9 cellular contexts compared by ENCODE assay signal in genomic region chr2:190718652-190719526, GRCh38.
A peak's percentile ranks its signal among the peaks of the same experiment; 100 is the strongest.
DNase-seq lines count a peak whose midpoint lies in the region; ATAC-seq and TF ChIP-seq lines count a peak whose summit lies in the region.
"Had no signal": no experiment of that assay in that cellular context is flagged by ENCODE, and none has a peak within 500 bp of the region (broad histone marks: within the 10 kb centered on the region; RNA-seq: fewer than 3 reads in every experiment).

No MANE protein-coding gene starts in this region.

- H3K9me2 ChIP-seq in hepatocyte (replicated peaks; ENCODE audit: insufficient read depth), result no peaks in the 10 kb centered on the region

- H3K4me2 ChIP-seq in hepatocyte, result no peak overlapping the region

- H3K27me3 ChIP-seq in hepatocyte, result no peaks in the 10 kb centered on the region
- no peaks in the 10 kb centered on the region for H3K27me3 ChIP-seq in CD8-positive, alpha-beta memory T cell (ENCODE audit: insufficient read depth, low read length, poor library complexity, severe bottlenecking)
- H3K27me3 ChIP-seq: Peyer's patch had no signal

- no peaks in the 10 kb centered on the region for H3K79me2 ChIP-seq in hepatocyte

- in situ Hi-C loops in Caki2 (cut with HindIII; ENCODE audit: low pct_unique_long_range_greater_than_20kb, low sequenced_read_pairs), result no loop called here

- CTCF ChIA-PET in CD8-positive, alpha-beta memory T cell (lab: Charles Lee), result no interaction called here

- H4K20me1 ChIP-seq in hepatocyte (ENCODE audit: insufficient read depth, poor library complexity, severe bottlenecking), result no peaks in the 10 kb centered on the region

- H3K36me3 Mint-ChIP-seq in CD8-positive, alpha-beta memory T cell, result no peaks in the 10 kb centered on the region

- no peaks in the 10 kb centered on the region for H3K36me3 ChIP-seq in hepatocyte (replicated peaks; ENCODE audit: insufficient read depth, low read depth)
- H3K36me3 ChIP-seq in CD8-positive, alpha-beta memory T cell (ENCODE audit: insufficient read depth, low read length), result no peaks in the 10 kb centered on the region
- H3K36me3 ChIP-seq: Peyer's patch had no signal

- no peak overlapping the region for H2AFZ ChIP-seq in hepatocyte

- peaks cover 7% of the 10 kb centered on the region for H3K4me1 ChIP-seq in hepatocyte (ENCODE audit: insufficient read depth)
- no peaks in the 10 kb centered on the region for H3K4me1 ChIP-seq in CD8-positive, alpha-beta memory T cell (ENCODE audit: insufficient read depth, low read length)
- H3K4me1 ChIP-seq: Peyer's patch had no signal

- TF ChIP-seq CTCF in hepatocyte (IDR thresholded peaks at IDR 0.05; ENCODE audit: poor library complexity), result no peak

- 50% methylated on average over 7 of the region's 7 CpGs for WGBS in hepatocyte (ENCODE audit: low lambda C conversion rate, missing lambda C conversion rate)

- peaks cover 16 to 35% (median 31%) of the 10 kb centered on the region in 3 donors for H3K4me1 Mint-ChIP-seq in CD8-positive, alpha-beta memory T cell

- peak overlapping the region; percentile 62 for H3K27ac ChIP-seq in hepatocyte
- no peak overlapping the region for H3K27ac ChIP-seq in CD8-positive, alpha-beta memory T cell (ENCODE audit: low read depth, low read length)
- H3K27ac ChIP-seq: Peyer's patch had no signal

- no peak overlapping the region for H3K4me3 ChIP-seq in hepatocyte
- H3K4me3 ChIP-seq in CD8-positive, alpha-beta memory T cell (ENCODE audit: low read length), result no peak overlapping the region
- H3K4me3 ChIP-seq: Peyer's patch had no signal

- H3K27me3 Mint-ChIP-seq in CD8-positive, alpha-beta memory T cell, result peaks cover 3 to 8% of the 10 kb centered on the region in 2 donors

- no peaks in the 10 kb centered on the region for H3K9me3 Mint-ChIP-seq in CD8-positive, alpha-beta memory T cell

- peak overlapping the region in 2 of 7 donors; percentile 11 to 39 for H3K4me3 Mint-ChIP-seq in CD8-positive, alpha-beta memory T cell

- H3K9me3 ChIP-seq in hepatocyte (ENCODE audit: low read depth), result no peaks in the 10 kb centered on the region
- no peaks in the 10 kb centered on the region for H3K9me3 ChIP-seq in CD8-positive, alpha-beta memory T cell (ENCODE audit: low read length)
- H3K9me3 ChIP-seq: Peyer's patch had no signal

- peak overlapping the region in 1 of 8 donors; percentile 20 for H3K27ac Mint-ChIP-seq in CD8-positive, alpha-beta memory T cell

- DNase-seq in Caki2 (ENCODE audit: low read depth) (peak; percentile 91), hepatocyte (ENCODE audit: low spot score) (peak; percentile 82), NCI-H1436 treated with DMSO at 0.1 percent for 48 hours (lab: John Stamatoyannopoulos, UW) (no peak)
- peak; percentile 79 for DNase-seq in activated CD8-positive, alpha-beta memory T cell treated with anti-CD3 and anti-CD28 coated beads, Interleukin-2, amount 50 U/mL, for 48 hours
- DNase-seq in stimulated activated CD8-positive, alpha-beta memory T cell treated with anti-CD3 and anti-CD28 coated beads, Interleukin-4, amount 100 ng/mL, for 4 hours (ENCODE audit: low read depth in 2 of 2, low spot score in 1 of 2), result peak; percentile 16 to 25
- no peak for DNase-seq in CD8-positive, alpha-beta memory T cell

- POLR2A ChIA-PET in CD8-positive, alpha-beta memory T cell (lab: Charles Lee), result no interaction called here

- ATAC-seq in GM19468 (IDR thresholded peaks at IDR 0.05; ENCODE audit: extremely low read depth, unreplicated experiment) (peak; percentile 30), HG03469 (IDR thresholded peaks at IDR 0.05; ENCODE audit: unreplicated experiment) (peak; percentile 43)

Comparison
In these comparisons a context has a peak if more than half of its experiments do, and no peak if none do; other contexts are left out.
1. DNase-seq: peak in Caki2 (single experiment), activated CD8-positive, alpha-beta memory T cell treated with anti-CD3 and anti-CD28 coated beads, Interleukin-2, amount 50 U/mL, for 48 hours (single experiment), hepatocyte (single experiment) and stimulated activated CD8-positive, alpha-beta memory T cell treated with anti-CD3 and anti-CD28 coated beads, Interleukin-4, amount 100 ng/mL, for 4 hours (2 of 2); none in NCI-H1436 treated with DMSO at 0.1 percent for 48 hours (single experiment) and CD8-positive, alpha-beta memory T cell (0 of 5).